ENCODE assay signal across 6 cellular contexts in genomic region chr19:17243340-17243853, GRCh38. TPM values are rescaled to one million over a fixed set of nuclear protein-coding genes. Genes with fewer than 3 reads are reported as not detected.
DNase-seq lines count a peak whose midpoint lies in the region; ATAC-seq and TF ChIP-seq lines count a peak whose summit lies in the region.

No MANE protein-coding gene starts in this region.

- DNase-seq in HuH-7.5 (ENCODE audit: low spot score) (peak; percentile 71), psoas muscle (no peak), NCI-H510A (lab: John Stamatoyannopoulos, UW) (no peak), NOMO-1 treated with dmso at 0.1 percent for 144 hours (lab: John Stamatoyannopoulos, UW; ENCODE audit: unreplicated experiment) (no peak), NCI-H2227 treated with DMSO at 0.1 percent for 48 hours (lab: John Stamatoyannopoulos, UW) (no peak)

- TF ChIP-seq CTCF in psoas muscle (IDR thresholded peaks at IDR 0.05): no peak

- H3K9ac ChIP-seq in endocrine pancreas (ENCODE audit: control insufficient read depth, insufficient read depth, low read length): peak overlapping the region; percentile 90

- H3K27me3 ChIP-seq in endocrine pancreas (ENCODE audit: control insufficient read depth, insufficient read depth, low read length) (no peaks in the 10 kb centered on the region), psoas muscle (ENCODE audit: insufficient read depth in 3 of 3, low read length in 2 of 3) (no peaks in the 10 kb centered on the region)

- H3K36me3 ChIP-seq in endocrine pancreas (ENCODE audit: control insufficient read depth, insufficient read depth, low read length) (no peaks in the 10 kb centered on the region), psoas muscle (ENCODE audit: insufficient read depth in 1 of 2, low read depth in 1 of 2) (peaks cover under 1 to 17% of the 10 kb centered on the region in 2 donors)

- no peaks in the 10 kb centered on the region for H3K9me3 ChIP-seq in endocrine pancreas (ENCODE audit: control insufficient read depth, low read length)
- H3K9me3 ChIP-seq in psoas muscle: no peaks in the 10 kb centered on the region

- intact Hi-C loops in psoas muscle (cut with DNase I): no loop called here

- peak overlapping the region; percentile 84 for H3K27ac ChIP-seq in psoas muscle

- WGBS in psoas muscle, 3 donors: 18 to 33% (median 25%) methylated on average over 10 of the region's 10 CpGs

- no peak for ATAC-seq in psoas muscle

- peak overlapping the region; percentile 7 for H3K4me3 ChIP-seq in endocrine pancreas (ENCODE audit: control insufficient read depth, insufficient read depth, low read length)
- H3K4me3 ChIP-seq in psoas muscle: peak overlapping the region; percentile 85

- H3K4me1 ChIP-seq in endocrine pancreas (ENCODE audit: control insufficient read depth, insufficient read depth, low read length): no peaks in the 10 kb centered on the region
- H3K4me1 ChIP-seq in psoas muscle: peaks cover 35% of the 10 kb centered on the region

RNA-seq across cellular contexts. Expression of gene NR2F6, which starts 2.3 kb away (rescaled TPM):
- total RNA-seq in psoas muscle: 10 to 100 TPM; 34.9 to 56.7 (median 41.1) TPM
- 10 to 100 TPM; 21.1 to 51.3 (median 27.9) TPM for polyA plus RNA-seq in psoas muscle

RNA-seq across cellular contexts. Expression of gene OCEL1, which starts 17.4 kb away (rescaled TPM):
- total RNA-seq in psoas muscle: 10 to 100 TPM; 15.6 to 20.8 (median 18.5) TPM
- polyA plus RNA-seq in psoas muscle: 10 to 100 TPM; 19.6 to 37.1 (median 24.0) TPM

RNA-seq across cellular contexts. Expression of gene USHBP1, which starts 21.1 kb away (rescaled TPM):
- total RNA-seq in psoas muscle: 1 to 10 TPM; 2.6 to 8.6 (median 3.3) TPM
- 1 to 10 TPM; 3.7 to 5.0 (median 4.0) TPM for polyA plus RNA-seq in psoas muscle

RNA-seq across cellular contexts. Expression of gene BABAM1, which starts 23.8 kb away (rescaled TPM):
- total RNA-seq in psoas muscle: 10 to 100 TPM; 70.0 to 97.0 (median 88.7) TPM
- polyA plus RNA-seq in psoas muscle: 100 to 1,000 TPM in 1 of 3 donors, 10 to 100 TPM in 2; 86.8 to 145 (median 92.9) TPM

RNA-seq across cellular contexts. Expression of gene USE1, which starts 28.2 kb away (rescaled TPM):
- 10 to 100 TPM; 25.5 to 41.2 (median 30.5) TPM for total RNA-seq in psoas muscle
- 10 to 100 TPM; 45.3 to 83.0 (median 57.1) TPM for polyA plus RNA-seq in psoas muscle
